Comparison of ENCODE assay signal across 1 cellular context in genomic region chr10:79093658-79094411, GRCh38.
TF ChIP-seq lines count a peak whose summit lies in the region.

No MANE protein-coding gene starts in this region.

TF ChIP-seq in K562, 482 proteins besides CTCF, POLR2A, EP300 and RAD21 (continued from another document and continues in another):
- no peak for TF ChIP-seq RNF219 (CRISPR knock-in tag; IDR thresholded peaks at IDR 0.05)
- TF ChIP-seq UBTF (IDR thresholded peaks at IDR 0.05; ENCODE audit: borderline replicate concordance in 1 of 2, low read depth in 2 of 2, low read length in 2 of 2): 0 out of 4 replicates have a peak, but pooled peaks of 1 of the 2 experiments have one; percentile 31
- TF ChIP-seq ZNF347 (CRISPR knock-in tag; IDR thresholded peaks at IDR 0.05; ENCODE audit: low read depth): no peak
- TF ChIP-seq NONO (IDR thresholded peaks at IDR 0.05; ENCODE audit: low read depth in 2 of 2, low read length in 1 of 2): no peak
- no peak for TF ChIP-seq TSC22D4 (tag; IDR thresholded peaks at IDR 0.05)
- no peak for TF ChIP-seq BCLAF1 (IDR thresholded peaks at IDR 0.05; ENCODE audit: borderline replicate concordance in 1 of 2, control insufficient read depth in 1 of 2, low read depth in 2 of 2, low read length in 1 of 2)
- no peak for TF ChIP-seq U2AF2 (optimal IDR thresholded peaks at IDR 0.05; ENCODE audit: low read depth, low read length)
- no peak for TF ChIP-seq MIER1 (IDR thresholded peaks at IDR 0.05; ENCODE audit: low read depth)
- TF ChIP-seq PRMT5 (CRISPR knock-in tag; IDR thresholded peaks at IDR 0.05): no peak
- no peak for TF ChIP-seq ZBTB8A (IDR thresholded peaks at IDR 0.05; ENCODE audit: partially characterized antibody)
- no peak for TF ChIP-seq CTCFL (IDR thresholded peaks at IDR 0.05; ENCODE audit: borderline replicate concordance, insufficient read depth, low read depth, low read length, poor library complexity, severe bottlenecking)
- no peak for TF ChIP-seq HDAC3 (IDR thresholded peaks at IDR 0.05; ENCODE audit: borderline replicate concordance, partially characterized antibody)
- no peak; the same call in none of the 2 replicates for TF ChIP-seq NCOR1 (IDR thresholded peaks at IDR 0.05)
- peak in 1 of 2 experiments; percentile 69; a peak in 2 of 4 replicates for TF ChIP-seq MNT (conservative IDR thresholded peaks at IDR 0.05)
- TF ChIP-seq FOXA3 (CRISPR knock-in tag; conservative IDR thresholded peaks at IDR 0.05 in 1 of 2, IDR thresholded peaks at IDR 0.05 in 1 of 2): peak in 1 of 2 experiments; percentile 78; a peak in 2 of 4 replicates
- 0 out of 2 replicates have a peak, but pooled peaks have one; percentile 20 for TF ChIP-seq ZNF197 (CRISPR knock-in tag; IDR thresholded peaks at IDR 0.05; ENCODE audit: low read depth)
- TF ChIP-seq HMGXB4 (CRISPR knock-in tag; IDR thresholded peaks at IDR 0.05): no peak
- TF ChIP-seq ASH1L (IDR thresholded peaks at IDR 0.05; ENCODE audit: borderline replicate concordance, low read depth, partially characterized antibody): no peak
- TF ChIP-seq HBP1 (CRISPR knock-in tag; IDR thresholded peaks at IDR 0.05): no peak
- TF ChIP-seq ZFP30 (CRISPR knock-in tag; IDR thresholded peaks at IDR 0.05; ENCODE audit: borderline replicate concordance): no peak
- no peak for TF ChIP-seq SUPT5H (IDR thresholded peaks at IDR 0.05)
- TF ChIP-seq ARID1B (IDR thresholded peaks at IDR 0.05): peak; percentile 89
- TF ChIP-seq CHD7 (IDR thresholded peaks at IDR 0.05; ENCODE audit: low read depth, low read length): no peak
- no peak for TF ChIP-seq SNAPC5 (CRISPR knock-in tag; IDR thresholded peaks at IDR 0.05)
- TF ChIP-seq SETDB1 (IDR thresholded peaks at IDR 0.05; ENCODE audit: low read length): no peak
